8 cellular contexts compared by ENCODE assay signal in the genomic region with DNA sequence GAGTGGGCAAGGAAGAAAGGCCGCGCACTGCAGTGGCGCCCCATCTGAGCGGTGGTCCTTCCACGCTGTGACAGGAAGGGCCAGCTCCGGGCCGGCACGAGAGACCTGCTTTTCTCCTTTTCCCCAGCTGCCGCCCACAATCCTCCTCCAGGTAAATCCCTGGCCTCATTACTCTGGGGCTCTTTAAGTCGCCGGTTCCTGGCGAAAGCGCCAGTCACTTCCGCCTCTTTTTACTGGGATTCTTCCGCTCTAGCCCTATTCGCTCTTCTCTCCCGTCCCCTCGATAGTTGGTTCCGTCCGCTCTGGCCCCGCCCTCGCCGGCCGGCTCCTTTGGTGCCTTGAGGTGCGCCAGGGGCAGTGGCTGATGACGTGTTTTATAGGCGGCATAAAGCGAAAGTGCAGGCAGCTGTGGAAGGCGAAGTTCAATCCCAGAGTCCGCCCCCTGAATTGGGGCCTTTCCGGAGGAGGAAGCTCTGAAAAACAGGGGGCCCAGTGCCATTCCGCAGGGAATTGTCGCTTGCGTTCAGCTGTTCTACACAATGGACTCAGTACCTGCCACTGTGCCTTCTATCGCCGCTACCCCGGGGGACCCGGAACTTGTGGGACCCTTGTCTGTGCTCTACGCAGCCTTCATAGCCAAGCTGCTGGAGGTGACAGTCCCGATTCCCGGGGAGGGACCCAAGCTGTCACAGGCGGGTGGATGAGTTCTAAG. TPM values are rescaled to one million over a fixed set of nuclear protein-coding genes. Genes with fewer than 3 reads are reported as not detected.
DNase-seq lines count a peak whose midpoint lies in the region; ATAC-seq and TF ChIP-seq lines count a peak whose summit lies in the region.

No MANE protein-coding gene starts in this region.

- H3K9ac ChIP-seq in neuronal stem cell (ENCODE audit: low read depth, low read length, poor library complexity) (peak overlapping the region; percentile 90), subcutaneous abdominal adipose tissue (ENCODE audit: low read length in 5 of 5) (peak overlapping the region; percentile 97 to 99 (median 98))

- H3K4me3 ChIP-seq in GM06990 (replicated peaks; ENCODE audit: low read depth, low read length) = peak overlapping the region; percentile 84
- peak overlapping the region; percentile 90 for H3K4me3 ChIP-seq in NB4 (ENCODE audit: low read depth, low read length)
- peak overlapping the region; percentile 64 to 82 for H3K4me3 ChIP-seq in gastroesophageal sphincter
- peak overlapping the region; percentile 81 to 82 for H3K4me3 ChIP-seq in neuronal stem cell (ENCODE audit: low read length in 2 of 2)
- peak overlapping the region; percentile 93 to 100 (median 99) for H3K4me3 ChIP-seq in subcutaneous abdominal adipose tissue (ENCODE audit: low read depth in 1 of 5, low read length in 5 of 5)

- WGBS in gastroesophageal sphincter (ENCODE audit: low coverage in 1 of 2), 2 donors = 0 to 2% methylated on average over 6 to 16 of the region's 42 CpGs
- no CpG with 5 or more reads among the region's 42 CpGs for WGBS in neuronal stem cell (ENCODE audit: extremely low coverage in 2 of 2, insufficient read length in 2 of 2, insufficient replicate concordance in 1 of 2), 2 donors

- H3K27ac ChIP-seq in gastroesophageal sphincter (peak overlapping the region; percentile 92 to 98 (median 94)), neuronal stem cell (replicated peaks; ENCODE audit: low read length) (peak overlapping the region; percentile 86), subcutaneous abdominal adipose tissue (ENCODE audit: low read depth, low read length) (peak overlapping the region; percentile 98)

- no peaks in the 10 kb centered on the region for H3K9me3 ChIP-seq in gastroesophageal sphincter
- no peaks in the 10 kb centered on the region for H3K9me3 ChIP-seq in neuronal stem cell (replicated peaks in 1 of 2; ENCODE audit: control insufficient read depth in 2 of 2, insufficient read depth in 1 of 2, low read depth in 1 of 2, low read length in 2 of 2)
- no peaks in the 10 kb centered on the region for H3K9me3 ChIP-seq in subcutaneous abdominal adipose tissue (ENCODE audit: control insufficient read depth in 5 of 5, low read length in 5 of 5)

- no peaks in the 10 kb centered on the region for H3K79me1 ChIP-seq in neuronal stem cell (ENCODE audit: low read depth, low read length)

- no peak overlapping the region for H3K14ac ChIP-seq in neuronal stem cell (ENCODE audit: low read length)

- H3K36me3 ChIP-seq in GM06990 (ENCODE audit: control insufficient read depth, insufficient read depth, low read length) (no peaks in the 10 kb centered on the region), gastroesophageal sphincter (peaks cover 0 to 27% of the 10 kb centered on the region in 2 donors), neuronal stem cell (replicated peaks in 1 of 2; ENCODE audit: control insufficient read depth in 2 of 2, insufficient read depth in 2 of 2, low read length in 2 of 2) (peaks cover 3 to 52% of the 10 kb centered on the region in 2 donors), subcutaneous abdominal adipose tissue (ENCODE audit: control insufficient read depth in 5 of 5, insufficient read depth in 5 of 5, low read length in 5 of 5) (peaks cover 4 to 27% (median 10%) of the 10 kb centered on the region in 5 donors)

- H2BK5ac ChIP-seq in neuronal stem cell (ENCODE audit: low read length) = no peak overlapping the region

- no peak overlapping the region for H4K91ac ChIP-seq in neuronal stem cell (ENCODE audit: low read depth, low read length, poor library complexity)

- H3K4me1 ChIP-seq in gastroesophageal sphincter (peaks cover 0 to 18% (median 5%) of the 10 kb centered on the region in 3 donors), neuronal stem cell (ENCODE audit: control insufficient read depth in 2 of 2, insufficient read depth in 1 of 2, low read depth in 1 of 2, low read length in 2 of 2) (peaks cover 1 to 3% of the 10 kb centered on the region in 2 donors), subcutaneous abdominal adipose tissue (ENCODE audit: control insufficient read depth in 5 of 5, insufficient read depth in 5 of 5, low read length in 5 of 5) (peaks cover 0 to 20% (median 16%) of the 10 kb centered on the region in 5 donors)

- H3K18ac ChIP-seq in neuronal stem cell (ENCODE audit: low read length) = peak overlapping the region; percentile 81

- no peak overlapping the region for H2BK12ac ChIP-seq in neuronal stem cell (ENCODE audit: low read length)

- no peak overlapping the region for H2AK5ac ChIP-seq in neuronal stem cell (ENCODE audit: low read depth, low read length)

- no peak for TF ChIP-seq EP300 in gastroesophageal sphincter (IDR thresholded peaks at IDR 0.05)

- TF ChIP-seq CTCF in GM06990 (IDR thresholded peaks at IDR 0.05; ENCODE audit: insufficient read depth, low read length, poor library complexity, severe bottlenecking) (no peak), NB4 (IDR thresholded peaks at IDR 0.05; ENCODE audit: low read depth, low read length) (no peak), gastroesophageal sphincter (IDR thresholded peaks at IDR 0.05) (peak in 2 of 4 experiments; percentile 5 to 15)

- H2BK120ac ChIP-seq in neuronal stem cell (ENCODE audit: low read depth, low read length) = no peak overlapping the region

- DNase-seq in GM06990 (ENCODE audit: extremely low read depth, insufficient read length) = peak; percentile 99
- DNase-seq in NB4 (ENCODE audit: low read depth) = peak; percentile 99
- peak; percentile 97 for DNase-seq in SK-N-DZ (ENCODE audit: low spot score)
- peak; percentile 98 for DNase-seq in activated naive CD4-positive, alpha-beta T cell treated with anti-CD3 and anti-CD28 coated beads, Interleukin-2, amount 50 U/mL, for 16 hours
- peak; percentile 95 for DNase-seq in neuronal stem cell (ENCODE audit: low spot score)

- H2BK15ac ChIP-seq in neuronal stem cell (ENCODE audit: low read length) = no peak overlapping the region

- no peak overlapping the region for H4K8ac ChIP-seq in neuronal stem cell (ENCODE audit: low read depth, low read length)

- H3K4me2 ChIP-seq in neuronal stem cell (ENCODE audit: insufficient read depth, low read length, poor library complexity, severe bottlenecking) = peak overlapping the region; percentile 84

- TF ChIP-seq POLR2A in NB4 (IDR thresholded peaks at IDR 0.05; ENCODE audit: extremely low read depth, insufficient read length) (peak; percentile 84), gastroesophageal sphincter (IDR thresholded peaks at IDR 0.05) (peak; percentile 50 to 71)

- H3K4ac ChIP-seq in neuronal stem cell (ENCODE audit: low read length) = no peak overlapping the region

- H3K23ac ChIP-seq in neuronal stem cell (ENCODE audit: low read depth, low read length, poor library complexity) = no peak overlapping the region

- ATAC-seq in HG02571 (IDR thresholded peaks at IDR 0.05; ENCODE audit: unreplicated experiment) (peak; percentile 96), gastroesophageal sphincter (peak; percentile 100)

- H3K27me3 ChIP-seq in GM06990 (replicated peaks; ENCODE audit: control insufficient read depth, insufficient read depth, low read length) = no peaks in the 10 kb centered on the region
- no peaks in the 10 kb centered on the region for H3K27me3 ChIP-seq in gastroesophageal sphincter
- H3K27me3 ChIP-seq in neuronal stem cell (ENCODE audit: control insufficient read depth in 3 of 3, insufficient read depth in 3 of 3, low read depth in 1 of 3, low read length in 3 of 3) = no peaks in the 10 kb centered on the region
- no peaks in the 10 kb centered on the region for H3K27me3 ChIP-seq in subcutaneous abdominal adipose tissue (ENCODE audit: control insufficient read depth in 5 of 5, insufficient read depth in 4 of 5, low read length in 5 of 5)

- H2AFZ ChIP-seq in neuronal stem cell (ENCODE audit: low read length) = peak overlapping the region; percentile 93

RNA-seq across cellular contexts. Expression of a gene that starts 26.2 kb away (rescaled TPM):
- polyA plus RNA-seq in SK-N-DZ (2014; cell fraction: cytosol; rRNA removed) = 14.9 and 15.4 TPM in 2 replicates
- 34.5 and 45.4 TPM in 2 replicates for polyA plus RNA-seq in SK-N-DZ (2014; cell fraction: nucleus; rRNA removed)
- total RNA-seq in gastroesophageal sphincter = 10 to 100 TPM; 39.4 to 71.0 (median 48.4) TPM
- polyA plus RNA-seq in neuronal stem cell (2013, experiment 1 of 2) = 33.3 TPM
- polyA plus RNA-seq in neuronal stem cell (2013, experiment 2 of 2) = 30.7 TPM

RNA-seq across cellular contexts. Expression of a gene that starts 54.4 kb away (rescaled TPM):
- 20.5 and 25.2 TPM in 2 replicates for polyA plus RNA-seq in SK-N-DZ (2014; cell fraction: cytosol; rRNA removed)
- 13.0 and 18.6 TPM in 2 replicates for polyA plus RNA-seq in SK-N-DZ (2014; cell fraction: nucleus; rRNA removed)
- total RNA-seq in gastroesophageal sphincter = 1 to 10 TPM; 2.2 to 4.8 (median 3.7) TPM
- polyA plus RNA-seq in neuronal stem cell (2013, experiment 1 of 2) = 17.2 TPM
- 17.1 TPM for polyA plus RNA-seq in neuronal stem cell (2013, experiment 2 of 2)

Comparison
In these comparisons a context has a peak if more than half of its experiments do, and no peak if none do; other contexts are left out.
1. Peak in every context shown above with its lines: DNase-seq, ATAC-seq, H3K4me3 ChIP-seq and H3K27ac ChIP-seq.